In the genomic region with DNA sequence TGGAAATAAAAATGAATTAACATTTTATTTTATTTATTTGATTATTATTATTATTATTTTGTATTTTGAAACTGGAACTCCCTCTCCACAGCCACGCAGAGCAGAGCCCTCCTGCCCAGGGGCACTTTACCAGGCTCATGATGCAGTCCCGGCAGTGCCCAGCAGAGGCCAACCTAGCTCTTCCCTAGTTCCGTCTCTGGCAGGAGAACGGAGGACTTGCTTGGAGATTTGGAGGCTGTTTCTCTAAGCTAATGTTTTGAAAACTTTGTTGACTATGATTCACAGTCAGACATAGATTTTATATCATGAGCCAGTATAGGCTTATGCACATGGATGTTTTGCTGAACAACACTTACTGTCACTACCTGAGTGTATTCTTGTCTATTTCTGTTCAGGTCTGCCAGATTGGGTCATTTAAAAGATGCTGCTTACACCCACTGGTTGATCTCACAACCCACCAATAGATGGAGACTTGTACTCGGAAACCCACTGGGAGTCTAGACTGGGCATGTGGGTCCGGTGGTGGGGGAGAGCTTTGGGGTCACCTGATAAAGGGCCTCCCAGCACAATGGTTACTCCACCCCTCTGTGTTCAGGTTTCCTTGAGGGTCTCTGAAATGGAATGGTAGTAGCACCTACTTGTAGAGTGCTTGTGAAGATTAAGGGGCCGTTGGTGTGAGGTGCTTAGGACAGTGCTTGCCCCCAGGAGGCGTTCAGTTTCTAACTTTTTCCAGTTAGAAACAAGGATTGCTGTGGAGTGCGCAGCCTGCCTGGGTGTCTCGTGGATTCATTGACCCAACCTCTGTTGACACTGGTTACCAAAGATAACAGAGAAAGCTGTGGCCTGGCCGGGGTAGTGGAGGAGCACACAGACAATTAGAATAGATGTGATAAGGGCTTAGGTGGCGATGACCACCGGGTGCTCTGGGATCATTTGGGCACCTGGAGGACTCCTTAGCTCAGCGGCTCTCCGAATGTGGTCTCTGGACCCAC, we compare ENCODE assay signal across 9 cellular contexts.
A peak's percentile ranks its signal among the peaks of the same experiment; 100 is the strongest.
DNase-seq lines count a peak whose midpoint lies in the region; ATAC-seq, FAIRE-seq and TF ChIP-seq lines count a peak whose summit lies in the region.
"Had no signal": no experiment of that assay in that cellular context is flagged by ENCODE, and none has a peak within 500 bp of the region (broad histone marks: within the 10 kb centered on the region; RNA-seq: fewer than 3 reads in every experiment).

No MANE protein-coding gene starts in this region.

- H3K4me3 ChIP-seq in PC-9 (no peak overlapping the region), fibroblast of mammary gland (ENCODE audit: control insufficient read depth, low read depth, low read length) (no peak overlapping the region), neural progenitor cell (no peak overlapping the region), testis (no peak overlapping the region)

- peaks cover 25% of the 10 kb centered on the region for H3K4me1 Mint-ChIP-seq in neural progenitor cell

- CTCF ChIA-PET in PC-9 (lab: Charles Lee), result interaction anchor here (0.6 to 1.4 kb wide), 4 partner anchors 41 to 376 kb away, joined by 3 to 7 read pairs (median 4); no protein-coding TSS in a partner anchor

- WGBS in testis, 2 donors, result 56 to 66% methylated on average over 15 of the region's 15 CpGs

- peak; percentile 89 for FAIRE-seq in D721Med (lab: Jason Lieb, UNC)
- FAIRE-seq: colon had no signal

- 0 out of 2 replicates have a peak, but pooled peaks cover 21% of the 10 kb centered on the region for H3F3A ChIP-seq in PC-9 (ENCODE audit: insufficient read depth, low read depth)
- peaks cover 19% of the 10 kb centered on the region for H3F3A ChIP-seq in neural progenitor cell (ENCODE audit: low read depth)

- H3K79me2 ChIP-seq in PC-9 (ENCODE audit: low read depth) (peaks cover 5% of the 10 kb centered on the region; the same call in 1 of the 2 replicates), neural progenitor cell (ENCODE audit: low read depth) (no peaks in the 10 kb centered on the region)

- POLR2A ChIA-PET in PC-9 (lab: Charles Lee; ENCODE audit: unreplicated experiment), result interaction anchor here (0.6 kb wide), 2 partner anchors 577 to 878 kb away, joined by 4 to 10 read pairs; no protein-coding TSS in a partner anchor

- TF ChIP-seq POLR2A in testis (IDR thresholded peaks at IDR 0.05), result no peak

- H3K9me2 ChIP-seq in PC-9 (ENCODE audit: insufficient read depth), result no peaks in the 10 kb centered on the region

- peaks cover 33% of the 10 kb centered on the region for H3K4me1 ChIP-seq in PC-9 (replicated peaks; ENCODE audit: insufficient read depth)
- H3K4me1 ChIP-seq in neural progenitor cell, result peaks cover 18% of the 10 kb centered on the region
- peaks cover 16% of the 10 kb centered on the region for H3K4me1 ChIP-seq in testis

- H3K9me3 Mint-ChIP-seq in neural progenitor cell, result no peaks in the 10 kb centered on the region

- H3K4me2 ChIP-seq in PC-9 (no peak overlapping the region), neural progenitor cell (no peak overlapping the region)

- no peaks in the 10 kb centered on the region for H4K20me1 ChIP-seq in PC-9 (ENCODE audit: insufficient read depth)
- H4K20me1 ChIP-seq in neural progenitor cell (ENCODE audit: low read depth), result peaks cover 5% of the 10 kb centered on the region

- no peaks in the 10 kb centered on the region for H3K36me3 Mint-ChIP-seq in neural progenitor cell

- intact Hi-C loops in PC-9 (cut with micrococcal nuclease; ENCODE audit: unreplicated experiment) (loop anchor here (1.0 to 10.0 kb wide), 5 partner anchors 41 to 377 kb away; no protein-coding TSS in a partner anchor), testis (cut with DNase I; ENCODE audit: low total_unique reads) (loop anchor here (5.0 to 10.0 kb wide), 2 partner anchors 193 to 376 kb away; a partner anchor contains a TSS)

- peak; percentile 57 for DNase-seq in D721Med (ENCODE audit: insufficient read length, low spot score)
- DNase-seq in HuH-7.5 (ENCODE audit: low spot score), result peak; percentile 23
- DNase-seq in PC-9, result peak; percentile 70 to 73
- DNase-seq in activated T-cell treated with anti-CD3 and anti-CD28 coated beads, Interleukin-2, amount 50 U/mL, for 48 hours, result peak; percentile 70 to 75
- peak; percentile 78 for DNase-seq in fibroblast of mammary gland (ENCODE audit: low read depth)
- DNase-seq in neural progenitor cell (ENCODE audit: low spot score), result peak; percentile 80
- peak; percentile 83 for DNase-seq in testis

- H3K27me3 Mint-ChIP-seq in neural progenitor cell (ENCODE audit: insufficient read depth, low read depth), result no peaks in the 10 kb centered on the region

- BruUV-seq in PC-9 (replicated peaks; lab: Mats Ljungman, UMichigan), result no TSS peak

- peak; percentile 97 for TF ChIP-seq CTCF in D721Med (IDR thresholded peaks at IDR 0.05; ENCODE audit: insufficient read depth, missing control alignments)
- peak; percentile 94 for TF ChIP-seq CTCF in PC-9 (conservative IDR thresholded peaks at IDR 0.05)
- TF ChIP-seq CTCF in fibroblast of mammary gland (conservative IDR thresholded peaks at IDR 0.05; ENCODE audit: control insufficient read depth, insufficient read depth, low read depth, low read length), result peak; percentile 94
- peak; percentile 85 for TF ChIP-seq CTCF in neural progenitor cell (IDR thresholded peaks at IDR 0.05)
- peak; percentile 66 to 82 (median 73) for TF ChIP-seq CTCF in testis (IDR thresholded peaks at IDR 0.05)

- H3K36me3 ChIP-seq in PC-9 (ENCODE audit: low read depth), result no peaks in the 10 kb centered on the region
- no peaks in the 10 kb centered on the region for H3K36me3 ChIP-seq in neural progenitor cell
- H3K36me3 ChIP-seq in testis (ENCODE audit: low read depth, missing control alignments), result no peaks in the 10 kb centered on the region

- H3K27ac Mint-ChIP-seq in neural progenitor cell, result no peak overlapping the region

- H3K9ac ChIP-seq in neural progenitor cell, result no peak overlapping the region

- peak; percentile 86 for ATAC-seq in GM21390 (IDR thresholded peaks at IDR 0.05; ENCODE audit: unreplicated experiment)

- H3K9me3 ChIP-seq in PC-9 (ENCODE audit: insufficient read depth, low read depth), result no peaks in the 10 kb centered on the region
- H3K9me3 ChIP-seq in neural progenitor cell (ENCODE audit: low read depth), result no peaks in the 10 kb centered on the region
- H3K9me3 ChIP-seq in testis, result no peaks in the 10 kb centered on the region

- H2AFZ ChIP-seq in PC-9 (no peak overlapping the region), neural progenitor cell (replicated peaks) (no peak overlapping the region)

- H3K27ac ChIP-seq in PC-9, result no peak overlapping the region
- no peak overlapping the region for H3K27ac ChIP-seq in neural progenitor cell
- H3K27ac ChIP-seq in testis, result peak overlapping the region in 1 of 2 donors; percentile 33

- no peak overlapping the region for H3K4me3 Mint-ChIP-seq in neural progenitor cell

- H3K27me3 ChIP-seq in PC-9 (ENCODE audit: insufficient read depth, low read depth), result no peaks in the 10 kb centered on the region
- H3K27me3 ChIP-seq in neural progenitor cell, result no peaks in the 10 kb centered on the region
- no peaks in the 10 kb centered on the region for H3K27me3 ChIP-seq in testis

Comparison
In these comparisons a context has a peak if more than half of its experiments do, and no peak if none do; other contexts are left out.
1. DNase-seq: peak in every context shown above with its lines; median percentile 83 in testis; 80 in neural progenitor cell; 78 in fibroblast of mammary gland; 72 in activated T-cell treated with anti-CD3 and anti-CD28 coated beads, Interleukin-2, amount 50 U/mL, for 48 hours; 72 in PC-9; 57 in D721Med; 23 in HuH-7.5.